In genomic region chr3:136919799-136920580, GRCh38 we compare ENCODE assay signal across 9 cellular contexts. TPM values are rescaled to one million over a fixed set of nuclear protein-coding genes. Genes with fewer than 3 reads are reported as not detected.
DNase-seq lines count a peak whose midpoint lies in the region; ATAC-seq, FAIRE-seq and TF ChIP-seq lines count a peak whose summit lies in the region.
"Had no signal": no experiment of that assay in that cellular context is flagged by ENCODE, and none has a peak within 500 bp of the region (broad histone marks: within the 10 kb centered on the region; RNA-seq: fewer than 3 reads in every experiment).

No MANE protein-coding gene starts in this region.

- FAIRE-seq in A549 (lab: Jason Lieb, UNC): no peak
- peak; percentile 51 for FAIRE-seq in GM12891 (lab: Jason Lieb, UNC)

- WGBS in A549 (ENCODE audit: missing lambda C conversion rate): 90% methylated on average over 1 of the region's 1 CpG

- no peak for TF ChIP-seq RAD21 in A549 (conservative IDR thresholded peaks at IDR 0.05 in 1 of 2, IDR thresholded peaks at IDR 0.05 in 1 of 2)

- H3K9ac ChIP-seq in Karpas-422 (ENCODE audit: low read length): no peak overlapping the region; the same call in 1 of the 2 replicates

- no peak overlapping the region for H3K4me3 ChIP-seq in A549
- no peak overlapping the region for H3K4me3 ChIP-seq in Karpas-422 (ENCODE audit: low read length)

- no peaks in the 10 kb centered on the region for H3K27me3 ChIP-seq in Karpas-422 (ENCODE audit: low read length)

- CTCF ChIA-PET in A549 (lab: Yijun Ruan, JAX): no interaction called here

- no peaks in the 10 kb centered on the region for H4K20me1 ChIP-seq in Karpas-422 (ENCODE audit: insufficient read depth, low read depth, low read length)

- H3K27ac ChIP-seq in A549 (no peak overlapping the region), Karpas-422 (ENCODE audit: low read length) (peak overlapping the region; percentile 23)

- ATAC-seq in A549 (no peak), GM21367 (IDR thresholded peaks at IDR 0.05; ENCODE audit: unreplicated experiment) (no peak), GM21360 (IDR thresholded peaks at IDR 0.05; ENCODE audit: unreplicated experiment) (no peak), HG03460 (IDR thresholded peaks at IDR 0.05; ENCODE audit: unreplicated experiment) (no peak)

- no peaks in the 10 kb centered on the region for H3K9me3 ChIP-seq in A549
- no peaks in the 10 kb centered on the region for H3K9me3 ChIP-seq in Karpas-422 (ENCODE audit: low read length)

- peaks cover 94% of the 10 kb centered on the region for H3K79me2 ChIP-seq in Karpas-422 (ENCODE audit: low read length)

- no peaks in the 10 kb centered on the region; the same call in none of the 2 replicates for H3K36me3 ChIP-seq in Karpas-422 (ENCODE audit: insufficient read depth, low read length)

- no peaks in the 10 kb centered on the region; the same call in 2 of the 3 replicates for H3K4me1 ChIP-seq in A549
- peaks cover 92% of the 10 kb centered on the region for H3K4me1 ChIP-seq in Karpas-422 (ENCODE audit: low read length)

- TF ChIP-seq POLR2A in A549 (IDR thresholded peaks at IDR 0.05; ENCODE audit: low read length): no peak
- no peak for TF ChIP-seq POLR2A in GM12891 (IDR thresholded peaks at IDR 0.05; ENCODE audit: low read depth, low read length)

- no peak for TF ChIP-seq CTCF in A549 (IDR thresholded peaks at IDR 0.05)

- no peak for TF ChIP-seq EP300 in A549 (IDR thresholded peaks at IDR 0.05)

- H3K4me2 ChIP-seq in A549 (no peak overlapping the region), Karpas-422 (ENCODE audit: low read depth, low read length, poor library complexity, severe bottlenecking) (peak overlapping the region; percentile 37)

- no peak for DNase-seq in A549 (ENCODE audit: low read depth in 1 of 2, low spot score in 1 of 2)
- no peak for DNase-seq in GM12891 (ENCODE audit: insufficient read length, low spot score)
- DNase-seq in Karpas-422: no peak
- peak; percentile 37 for DNase-seq in effector CD4-positive, alpha-beta T cell
- no peak for DNase-seq in HPDE6-E6E7 (ENCODE audit: extremely low spot score)
- DNase-seq: NCI-H226 had no signal

- POLR2A ChIA-PET in A549 (lab: Yijun Ruan, JAX): no interaction called here

- H2AFZ ChIP-seq in Karpas-422 (ENCODE audit: low read length): no peak overlapping the region

- no peaks in the 10 kb centered on the region for H3K9me2 ChIP-seq in Karpas-422 (replicated peaks; ENCODE audit: insufficient read depth, low read length)

TF ChIP-seq in A549, 52 proteins besides CTCF, POLR2A, EP300 and RAD21:
- TF ChIP-seq MYC (IDR thresholded peaks at IDR 0.05; ENCODE audit: borderline replicate concordance, low read length): no peak
- peak; percentile 37 for TF ChIP-seq MAFK (IDR thresholded peaks at IDR 0.05; ENCODE audit: partially characterized antibody)
- TF ChIP-seq KDM5A (IDR thresholded peaks at IDR 0.05): no peak
- TF ChIP-seq HOXB13 (CRISPR knock-in tag; IDR thresholded peaks at IDR 0.05; ENCODE audit: low read depth): no peak
- TF ChIP-seq NR3C1 (IDR thresholded peaks at IDR 0.05): no peak

TF ChIP-seq in GM12891, 5 proteins besides CTCF, POLR2A, EP300 and RAD21:
- TF ChIP-seq SPI1 (IDR thresholded peaks at IDR 0.05; ENCODE audit: low read depth, low read length) (no peak), TAF1 (IDR thresholded peaks at IDR 0.05; ENCODE audit: low read depth, low read length) (no peak), POU2F2 (IDR thresholded peaks at IDR 0.05; ENCODE audit: low read depth, low read length) (no peak), PAX5 (IDR thresholded peaks at IDR 0.05; ENCODE audit: insufficient read depth, low read length, severe bottlenecking) (no peak), POLR2AphosphoS5 (IDR thresholded peaks at IDR 0.05; ENCODE audit: low read depth, low read length) (no peak)
TF ChIP-seq in GM12891: peak in this region for 0.

RNA-seq across cellular contexts. Expression of gene IL20RB, which starts 37.8 kb away (rescaled TPM):
- polyA plus RNA-seq in A549 (2011; rRNA removed): 6.9 and 7.3 TPM in 2 replicates
- polyA plus RNA-seq in A549 (2012; cell fraction: cytosol; rRNA removed): 0.58 and 0.63 TPM in 2 replicates
- polyA plus RNA-seq in A549 (2012; cell fraction: nucleus; rRNA removed): 1.3 and 2.1 TPM in 2 replicates
- polyA plus RNA-seq in A549 (2017; fragmentation: RNase III; extraction: RNeasy Plus Mini Kit Qiagen cat#74134 plus additional on column Dnase treatment): 1.0 to 1.6 TPM (median 1.1 TPM) in 3 replicates
- polyA minus RNA-seq in A549 (2011; rRNA and poly(A)+ RNA removed): 5.3 and 7.5 TPM in 2 replicates
- 0.13 TPM for polyA plus RNA-seq in GM12891 (2012; ENCODE audit: low read depth, missing spikeins)
- 1.1 and 3.2 TPM in 2 replicates for total RNA-seq in Karpas-422 (2014; rRNA removed; shearing (Covaris generic); ENCODE audit: low replicate concordance)

RNA-seq across cellular contexts. Expression of gene NCK1, which starts 58.0 kb away (rescaled TPM):
- polyA plus RNA-seq in A549 (2011; rRNA removed) (47.9 and 60.8 TPM in 2 replicates), A549 (2017; fragmentation: RNase III; extraction: RNeasy Plus Mini Kit Qiagen cat#74134 plus additional on column Dnase treatment) (30.2 to 33.5 TPM (median 31.2 TPM) in 3 replicates)
- polyA plus RNA-seq in A549 (2012; cell fraction: cytosol; rRNA removed): 13.0 and 15.8 TPM in 2 replicates
- 3.7 and 7.2 TPM in 2 replicates for polyA plus RNA-seq in A549 (2012; cell fraction: nucleus; rRNA removed)
- 14.8 and 17.3 TPM in 2 replicates for polyA minus RNA-seq in A549 (2011; rRNA and poly(A)+ RNA removed)
- polyA plus RNA-seq in GM12891 (2012; ENCODE audit: low read depth, missing spikeins): 14.5 TPM
- total RNA-seq in Karpas-422 (2014; rRNA removed; shearing (Covaris generic); ENCODE audit: low replicate concordance): 42.3 and 77.7 TPM in 2 replicates
